ENCODE assay signal across 27 cellular contexts in the genomic region with DNA sequence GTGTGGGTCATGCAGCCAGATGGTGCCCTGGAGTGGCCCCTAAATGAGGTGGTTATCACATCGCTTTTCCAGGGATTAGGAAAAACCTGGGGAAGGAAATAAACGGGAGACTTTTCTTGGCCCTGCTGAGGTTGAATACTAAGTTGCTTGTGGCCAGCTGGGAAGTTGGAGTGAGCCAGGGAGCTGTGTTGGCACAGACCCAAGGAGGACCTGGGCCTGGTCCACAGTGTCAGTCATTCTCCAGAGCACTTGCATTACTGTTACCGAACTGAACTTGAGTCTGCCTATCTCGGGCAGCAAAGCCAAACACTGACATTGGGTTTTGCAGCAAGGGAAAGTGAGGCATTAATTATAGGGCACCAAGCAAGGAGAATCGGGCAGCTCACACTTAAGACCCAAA.
"Had no signal": no experiment of that assay in that cellular context is flagged by ENCODE, and none has a peak within 500 bp of the region (broad histone marks: within the 10 kb centered on the region; RNA-seq: fewer than 3 reads in every experiment).

No MANE protein-coding gene starts in this region.

- H3K27ac ChIP-seq: brain microvascular endothelial cell, cardiac muscle cell, Peyer's patch, RWPE1 had no signal

- H3K4me1 Mint-ChIP-seq: activated CD4-positive, alpha-beta memory T cell treated with anti-CD3 and anti-CD28 coated beads, Interleukin-2, amount 10 ng/mL, durations not matched to agents 7 days and 5 days; activated CD4-positive, alpha-beta T cell treated with anti-CD3 and anti-CD28 coated beads for 36 hours; activated T-helper 17 cell treated with anti-CD3 and anti-CD28 coated beads, Interleukin-2, amount 50 U/mL, for 72 hours; IgD-negative memory B cell had no signal

- H3K27ac Mint-ChIP-seq: activated CD4-positive, alpha-beta memory T cell treated with anti-CD3 and anti-CD28 coated beads, Interleukin-2, amount 10 ng/mL, durations not matched to agents 7 days and 5 days; activated CD4-positive, alpha-beta T cell treated with anti-CD3 and anti-CD28 coated beads for 36 hours; activated naive CD4-positive, alpha-beta T cell treated with anti-CD3 and anti-CD28 coated beads for 36 hours; activated naive CD8-positive, alpha-beta T cell; activated T-helper 17 cell treated with anti-CD3 and anti-CD28 coated beads, Interleukin-2, amount 50 U/mL, for 72 hours; IgD-negative memory B cell had no signal

- H3K36me3 Mint-ChIP-seq: activated naive CD8-positive, alpha-beta T cell; IgD-negative memory B cell had no signal

- H3K27me3 Mint-ChIP-seq: activated CD4-positive, alpha-beta memory T cell treated with anti-CD3 and anti-CD28 coated beads, Interleukin-2, amount 10 ng/mL, durations not matched to agents 7 days and 5 days; activated CD4-positive, alpha-beta T cell treated with anti-CD3 and anti-CD28 coated beads for 36 hours; activated naive CD8-positive, alpha-beta T cell; activated T-helper 17 cell treated with anti-CD3 and anti-CD28 coated beads, Interleukin-2, amount 50 U/mL, for 72 hours; IgD-negative memory B cell had no signal

- H3K9me3 ChIP-seq: Peyer's patch had no signal

- H3K4me1 ChIP-seq: Peyer's patch had no signal

- H3K4me3 ChIP-seq: cardiac muscle cell, Peyer's patch had no signal

- DNase-seq: activated CD4-positive, alpha-beta memory T cell treated with anti-CD3 and anti-CD28 coated beads, Interleukin-2, amount 10 ng/mL, durations not matched to agents 7 days and 5 days; activated CD4-positive, alpha-beta T cell treated with anti-CD3 and anti-CD28 coated beads for 36 hours; activated CD4-positive, alpha-beta T cell treated with anti-CD3 and anti-CD28 coated beads, Interleukin-2, amount 50 U/mL, for 1 hour; activated CD4-positive, CD25-positive, alpha-beta regulatory T cell; activated gamma-delta T cell; activated naive CD4-positive, alpha-beta T cell treated with anti-CD3 and anti-CD28 coated beads for 36 hours; activated T-cell treated with anti-CD3 and anti-CD28 coated beads for 4 hours; activated T-cell treated with anti-CD3 and anti-CD28 coated beads, Interleukin-2, amount 50 U/mL, for 48 hours; amygdala; brain microvascular endothelial cell; KG1; NCI-H1048; NCI-H1930; NCI-H2171; NCI-H2227 treated with DMSO at 0.1 percent for 48 hours; NCI-H446 treated with DMSO at 0.1 percent for 48 hours; NCI-H526 treated with DMSO at 0.1 percent for 48 hours; Peyer's patch; SIG-M5; T-helper 2 cell; T1000 had no signal

- H3K4me3 Mint-ChIP-seq: activated CD4-positive, alpha-beta memory T cell treated with anti-CD3 and anti-CD28 coated beads, Interleukin-2, amount 10 ng/mL, durations not matched to agents 7 days and 5 days; activated CD4-positive, alpha-beta T cell treated with anti-CD3 and anti-CD28 coated beads for 36 hours; activated naive CD4-positive, alpha-beta T cell treated with anti-CD3 and anti-CD28 coated beads for 36 hours; activated naive CD8-positive, alpha-beta T cell; activated T-helper 17 cell treated with anti-CD3 and anti-CD28 coated beads, Interleukin-2, amount 50 U/mL, for 72 hours; IgD-negative memory B cell had no signal

- H3K27me3 ChIP-seq: brain microvascular endothelial cell, cardiac muscle cell, Peyer's patch had no signal

- H3K36me3 ChIP-seq: brain microvascular endothelial cell, cardiac muscle cell, Peyer's patch had no signal

- FAIRE-seq: TTC549 had no signal

- ATAC-seq: activated CD4-positive, alpha-beta T cell treated with anti-CD3 and anti-CD28 coated beads for 36 hours; activated T-helper 17 cell treated with anti-CD3 and anti-CD28 coated beads, Interleukin-2, amount 50 U/mL, for 72 hours had no signal
